ENCODE assay signal across 2 cellular contexts in genomic region chr19:58513694-58514563, GRCh38.
A peak's percentile ranks its signal among the peaks of the same experiment; 100 is the strongest.
TF ChIP-seq lines count a peak whose summit lies in the region.

No MANE protein-coding gene starts in this region.

TF ChIP-seq in A549, 52 proteins besides CTCF, POLR2A, EP300 and RAD21 (continued from another document):
- TF ChIP-seq BCL3 (IDR thresholded peaks at IDR 0.05) (0 out of 3 replicates have a peak, but pooled peaks have one; percentile 34), FOSB (CRISPR knock-in tag; IDR thresholded peaks at IDR 0.05) (no peak), MAX (IDR thresholded peaks at IDR 0.05) (peak; percentile 90), PBX3 (IDR thresholded peaks at IDR 0.05) (peak; percentile 68; the same call in 1 of the 2 replicates), SMC3 (IDR thresholded peaks at IDR 0.05) (peak; percentile 51), NFE2L2 (conservative IDR thresholded peaks at IDR 0.05; ENCODE audit: low read length) (no peak)

TF ChIP-seq in liver, 16 proteins besides CTCF, POLR2A, EP300 and RAD21 (continued from another document):
- TF ChIP-seq REST (IDR thresholded peaks at IDR 0.05) (no peak), GABPA (IDR thresholded peaks at IDR 0.05 in 1 of 2, conservative IDR thresholded peaks at IDR 0.05 in 1 of 2) (no peak), SP1 (IDR thresholded peaks at IDR 0.05) (peak; percentile 33), FOXA1 (IDR thresholded peaks at IDR 0.05) (no peak), RXRA (IDR thresholded peaks at IDR 0.05) (peak in 1 of 2 donors; percentile 14)
